Comparison of ENCODE assay signal across 15 cellular contexts in the genomic region with DNA sequence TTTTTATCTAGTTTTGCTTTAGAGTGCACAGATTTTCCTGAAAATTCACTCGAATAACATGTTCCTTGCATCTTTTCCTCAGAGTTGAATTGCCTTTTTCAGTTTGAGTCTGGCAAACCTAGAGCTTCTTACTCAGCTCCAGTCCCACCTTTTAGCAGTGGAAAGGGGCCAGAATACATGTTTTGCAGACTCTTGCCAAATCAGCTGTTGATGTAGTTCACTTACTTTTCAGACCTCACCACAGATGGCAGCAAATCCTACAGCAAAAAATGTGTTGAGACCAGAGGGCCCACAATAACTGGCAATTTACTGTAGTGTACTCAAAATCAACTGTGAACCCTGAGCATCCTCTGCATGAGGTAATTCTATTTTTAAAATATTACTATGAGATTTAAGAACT.
DNase-seq lines count a peak whose midpoint lies in the region; ATAC-seq, FAIRE-seq and TF ChIP-seq lines count a peak whose summit lies in the region.
"Had no signal": no experiment of that assay in that cellular context is flagged by ENCODE, and none has a peak within 500 bp of the region (broad histone marks: within the 10 kb centered on the region; RNA-seq: fewer than 3 reads in every experiment).

No MANE protein-coding gene starts in this region.

- TF ChIP-seq RAD21 in HepG2 (CRISPR knock-in tag; IDR thresholded peaks at IDR 0.05): peak; percentile 19; the same call in 1 of the 2 replicates

- no peak overlapping the region for H3K27ac ChIP-seq in HepG2 (ENCODE audit: extremely low read length, insufficient read depth, low read length)
- H3K27ac ChIP-seq in right lobe of liver: no peak overlapping the region
- H3K27ac ChIP-seq in OCI-LY3 (ENCODE audit: low read length): no peak overlapping the region
- no peak overlapping the region for H3K27ac ChIP-seq in gastroesophageal sphincter
- H3K27ac ChIP-seq in smooth muscle cell (ENCODE audit: low read depth): no peak overlapping the region
- H3K27ac ChIP-seq: skin epidermis, upper lobe of right lung had no signal

- DNase-seq in HepG2 (ENCODE audit: low spot score) (peak; percentile 41), right lobe of liver (no peak), choroid plexus epithelial cell (ENCODE audit: low read depth) (peak; percentile 45), omental fat pad (ENCODE audit: low spot score) (no peak), smooth muscle cell (lab: John Stamatoyannopoulos, UW; ENCODE audit: unreplicated experiment) (no peak), left lobe of liver (ENCODE audit: low spot score) (no peak)
- DNase-seq: EL, natural killer cell, SHP77 treated with DMSO at 0.1 percent for 48 hours, upper lobe of right lung had no signal

- no peak for TF ChIP-seq EP300 in HepG2 (IDR thresholded peaks at IDR 0.05; ENCODE audit: low read depth in 2 of 2, low read length in 2 of 2)
- TF ChIP-seq EP300 in HepG2 (CRISPR knock-in tag; IDR thresholded peaks at IDR 0.05; ENCODE audit: borderline replicate concordance): no peak
- no peak for TF ChIP-seq EP300 in gastroesophageal sphincter (IDR thresholded peaks at IDR 0.05)

- H3K4me1 ChIP-seq in HepG2 (ENCODE audit: insufficient read depth, low read length) (no peaks in the 10 kb centered on the region), right lobe of liver (no peaks in the 10 kb centered on the region), OCI-LY3 (ENCODE audit: low read length) (peaks cover 33% of the 10 kb centered on the region), gastroesophageal sphincter (peaks cover 0 to 3% (median 0%) of the 10 kb centered on the region in 3 donors), smooth muscle cell (ENCODE audit: low read depth) (no peaks in the 10 kb centered on the region)
- H3K4me1 ChIP-seq: upper lobe of right lung had no signal

- H3K9me3 ChIP-seq in HepG2 (ENCODE audit: low read length) (no peaks in the 10 kb centered on the region), right lobe of liver (no peaks in the 10 kb centered on the region), OCI-LY3 (ENCODE audit: insufficient read depth, low read length) (no peaks in the 10 kb centered on the region), gastroesophageal sphincter (no peaks in the 10 kb centered on the region), smooth muscle cell (replicated peaks; ENCODE audit: low read depth) (no peaks in the 10 kb centered on the region)
- H3K9me3 ChIP-seq: upper lobe of right lung had no signal

- TF ChIP-seq POLR2A in HepG2 (IDR thresholded peaks at IDR 0.05; ENCODE audit: insufficient read depth in 1 of 2, low read depth in 2 of 2, low read length in 2 of 2) (no peak), right lobe of liver (IDR thresholded peaks at IDR 0.05) (no peak), gastroesophageal sphincter (IDR thresholded peaks at IDR 0.05) (no peak)

- H3K36me3 ChIP-seq in HepG2 (replicated peaks in 1 of 2; ENCODE audit: control insufficient read depth in 1 of 2, insufficient read depth in 2 of 2, low read length in 2 of 2) (no peaks in the 10 kb centered on the region), right lobe of liver (no peaks in the 10 kb centered on the region), OCI-LY3 (replicated peaks; ENCODE audit: low read depth, low read length) (peaks cover 7% of the 10 kb centered on the region), gastroesophageal sphincter (no peaks in the 10 kb centered on the region), smooth muscle cell (ENCODE audit: low read depth) (no peaks in the 10 kb centered on the region)
- H3K36me3 ChIP-seq: upper lobe of right lung had no signal

- peak; percentile 81 for FAIRE-seq in HepG2 (lab: Jason Lieb, UNC)
- FAIRE-seq: islet of Langerhans had no signal

- H3K79me2 ChIP-seq in HepG2 (ENCODE audit: insufficient read depth, low read length): no peaks in the 10 kb centered on the region
- H3K79me2 ChIP-seq in OCI-LY3 (ENCODE audit: low read length): no peaks in the 10 kb centered on the region
- no peaks in the 10 kb centered on the region for H3K79me2 ChIP-seq in smooth muscle cell (ENCODE audit: low read depth)

- in situ Hi-C loops in HepG2 (cut with HindIII; ENCODE audit: extremely low pct_ligation_motif_present, low pct_unique_long_range_greater_than_20kb): no loop called here

- intact Hi-C loops in HepG2 (cut with micrococcal nuclease; ENCODE audit: unreplicated experiment): loop anchor here (1.0 kb wide), 1 partner anchor 412 kb away; no protein-coding TSS in a partner anchor
- intact Hi-C loops in right lobe of liver (cut with DNase I): no loop called here

- H3K4me3 ChIP-seq in HepG2 (replicated peaks in 1 of 3; ENCODE audit: insufficient read depth in 1 of 3, low read depth in 2 of 3, low read length in 3 of 3) (no peak overlapping the region), right lobe of liver (no peak overlapping the region), OCI-LY3 (ENCODE audit: low read length) (no peak overlapping the region), choroid plexus epithelial cell (ENCODE audit: low read depth, low read length) (no peak overlapping the region), gastroesophageal sphincter (no peak overlapping the region), smooth muscle cell (no peak overlapping the region)
- H3K4me3 ChIP-seq: skin epidermis, upper lobe of right lung had no signal

- H3K27me3 ChIP-seq in HepG2 (ENCODE audit: control insufficient read depth in 1 of 2, insufficient read depth in 2 of 2, low read length in 2 of 2): peaks cover 0 to 3% of the 10 kb centered on the region in 2 experiments; a peak in 2 of 5 replicates
- H3K27me3 ChIP-seq in right lobe of liver: no peaks in the 10 kb centered on the region
- H3K27me3 ChIP-seq in OCI-LY3 (ENCODE audit: low read depth, low read length): no peaks in the 10 kb centered on the region
- no peaks in the 10 kb centered on the region for H3K27me3 ChIP-seq in gastroesophageal sphincter
- no peaks in the 10 kb centered on the region for H3K27me3 ChIP-seq in smooth muscle cell (ENCODE audit: low read depth)
- H3K27me3 ChIP-seq: upper lobe of right lung had no signal

- no peaks in the 10 kb centered on the region for H3F3A ChIP-seq in smooth muscle cell (ENCODE audit: low read depth)

- POLR2A ChIA-PET in HepG2 (lab: Yijun Ruan, JAX): interaction anchor here (1.2 kb wide), 1 partner anchor 9 kb away, joined by 5 read pairs; no protein-coding TSS in a partner anchor

- peak; percentile 85 for ATAC-seq in HepG2
- ATAC-seq in right lobe of liver: no peak
- no peak for ATAC-seq in gastroesophageal sphincter
- ATAC-seq in omental fat pad (ENCODE audit: low FRiP score): no peak
- ATAC-seq in left lobe of liver: no peak
- ATAC-seq: activated CD4-positive, CD25-positive, alpha-beta regulatory T cell treated with anti-CD3 and anti-CD28 coated beads, Interleukin-2, amount 50 U/mL, for 24 hours; natural killer cell; upper lobe of right lung had no signal

- CTCF ChIA-PET in HepG2 (lab: Yijun Ruan, JAX; ENCODE audit: low intra/inter-chr PET ratio, low total read pairs): interaction anchor here (1.8 kb wide), 1 partner anchor 413 kb away, joined by 8 read pairs; no protein-coding TSS in a partner anchor

- BruUV-seq in HepG2 (replicated peaks; lab: Mats Ljungman, UMichigan): no TSS peak

- H3K4me2 ChIP-seq in HepG2 (ENCODE audit: low read depth, low read length) (no peak overlapping the region), OCI-LY3 (ENCODE audit: low read length) (no peak overlapping the region), smooth muscle cell (no peak overlapping the region)

- H4K20me1 ChIP-seq in HepG2 (ENCODE audit: insufficient read depth, low read length) (no peaks in the 10 kb centered on the region), OCI-LY3 (ENCODE audit: insufficient read depth, low read length) (no peaks in the 10 kb centered on the region), smooth muscle cell (ENCODE audit: low read depth) (no peaks in the 10 kb centered on the region)

- TF ChIP-seq CTCF in HepG2 (CRISPR knock-in tag; IDR thresholded peaks at IDR 0.05) (peak; percentile 62), right lobe of liver (IDR thresholded peaks at IDR 0.05) (no peak), OCI-LY3 (IDR thresholded peaks at IDR 0.05; ENCODE audit: low read depth, low read length) (peak; percentile 54), choroid plexus epithelial cell (conservative IDR thresholded peaks at IDR 0.05; ENCODE audit: low read depth, low read length) (peak; percentile 26), gastroesophageal sphincter (IDR thresholded peaks at IDR 0.05) (no peak), omental fat pad (IDR thresholded peaks at IDR 0.05) (no peak), smooth muscle cell (IDR thresholded peaks at IDR 0.05; ENCODE audit: borderline replicate concordance, insufficient read depth, poor library complexity, severe bottlenecking) (no peak)

- H2AFZ ChIP-seq in HepG2 (ENCODE audit: low read length) (no peak overlapping the region), OCI-LY3 (ENCODE audit: low read depth, low read length) (no peak overlapping the region), smooth muscle cell (ENCODE audit: low read depth) (no peak overlapping the region)

- no peak overlapping the region for H3K9ac ChIP-seq in HepG2 (ENCODE audit: insufficient read depth, low read depth, low read length)
- H3K9ac ChIP-seq in OCI-LY3 (ENCODE audit: low read length): no peak overlapping the region
- no peak overlapping the region for H3K9ac ChIP-seq in smooth muscle cell (ENCODE audit: low read depth)

- WGBS in HepG2 (ENCODE audit: low lambda C conversion rate): 0% methylated on average over 1 of the region's 1 CpG
- 53% methylated on average over 1 of the region's 1 CpG for WGBS in right lobe of liver (ENCODE audit: insufficient coverage, low coverage, low lambda C conversion rate, missing lambda C conversion rate)
- WGBS in gastroesophageal sphincter (ENCODE audit: low coverage in 1 of 2), 2 donors: 33 to 100% methylated on average over 1 of the region's 1 CpG
- WGBS in smooth muscle cell (ENCODE audit: low lambda C conversion rate): 87% methylated on average over 1 of the region's 1 CpG

TF ChIP-seq in HepG2, 621 proteins besides CTCF, POLR2A, EP300 and RAD21:
- TF ChIP-seq, protein P1, sequence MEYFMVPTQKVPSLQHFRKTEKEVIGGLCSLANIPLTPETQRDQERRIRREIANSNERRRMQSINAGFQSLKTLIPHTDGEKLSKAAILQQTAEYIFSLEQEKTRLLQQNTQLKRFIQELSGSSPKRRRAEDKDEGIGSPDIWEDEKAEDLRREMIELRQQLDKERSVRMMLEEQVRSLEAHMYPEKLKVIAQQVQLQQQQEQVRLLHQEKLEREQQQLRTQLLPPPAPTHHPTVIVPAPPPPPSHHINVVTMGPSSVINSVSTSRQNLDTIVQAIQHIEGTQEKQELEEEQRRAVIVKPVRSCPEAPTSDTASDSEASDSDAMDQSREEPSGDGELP (IDR thresholded peaks at IDR 0.05; ENCODE audit: borderline replicate concordance, low read depth): peak; percentile 82
- TF ChIP-seq TP53 (CRISPR knock-in tag; conservative IDR thresholded peaks at IDR 0.05) (no peak), STAG1 (CRISPR knock-in tag; IDR thresholded peaks at IDR 0.05) (peak; percentile 72), SMC3 (IDR thresholded peaks at IDR 0.05; ENCODE audit: low read length) (peak; percentile 43)

Comparison
In these comparisons a context has a peak if more than half of its experiments do, and no peak if none do; other contexts are left out.
1. DNase-seq: peak in HepG2 (single experiment) and choroid plexus epithelial cell (single experiment); none in right lobe of liver (0 of 3), omental fat pad (single experiment), smooth muscle cell (single experiment) and left lobe of liver (single experiment).
2. CTCF ChIP-seq: peak in HepG2 (single experiment), OCI-LY3 (single experiment) and choroid plexus epithelial cell (single experiment); none in right lobe of liver (0 of 4), gastroesophageal sphincter (0 of 4), omental fat pad (0 of 3) and smooth muscle cell (single experiment).